17 cellular contexts compared by ENCODE assay signal in genomic region chr4:2907706-2908293, GRCh38. TPM values are rescaled to one million over a fixed set of nuclear protein-coding genes. Genes with fewer than 3 reads are reported as not detected.
A peak's percentile ranks its signal among the peaks of the same experiment; 100 is the strongest.
DNase-seq lines count a peak whose midpoint lies in the region; FAIRE-seq and TF ChIP-seq lines count a peak whose summit lies in the region.
"Had no signal": no experiment of that assay in that cellular context is flagged by ENCODE, and none has a peak within 500 bp of the region (broad histone marks: within the 10 kb centered on the region; RNA-seq: fewer than 3 reads in every experiment).

No MANE protein-coding gene starts in this region.

- H3K14ac ChIP-seq in mesenchymal stem cell (ENCODE audit: low read length in 2 of 2) = no peak overlapping the region

- no peak overlapping the region for H3K23ac ChIP-seq in mesenchymal stem cell (ENCODE audit: low read length in 2 of 2)

- H3K27me3 ChIP-seq in right atrium auricular region (no peaks in the 10 kb centered on the region), mesenchymal stem cell (ENCODE audit: control insufficient read depth in 1 of 2, insufficient read depth in 1 of 2, low read length in 2 of 2) (no peaks in the 10 kb centered on the region)
- H3K27me3 ChIP-seq: dorsolateral prefrontal cortex, Peyer's patch, spleen had no signal

- H3K36me3 ChIP-seq in right atrium auricular region (peaks cover 78% of the 10 kb centered on the region), mesenchymal stem cell (ENCODE audit: control insufficient read depth in 1 of 2, insufficient read depth in 2 of 2, low read depth in 1 of 2, low read length in 2 of 2) (peaks cover 78 to 94% of the 10 kb centered on the region in 2 experiments)

- H3K79me1 ChIP-seq in mesenchymal stem cell (replicated peaks; ENCODE audit: low read length, poor library complexity, severe bottlenecking) = peaks cover 60% of the 10 kb centered on the region

- DNase-seq in activated naive CD4-positive, alpha-beta T cell (lab: John Stamatoyannopoulos, UW) = no peak
- peak; percentile 76 for DNase-seq in NCI-H2029 treated with DMSO at 0.1 percent for 48 hours (lab: John Stamatoyannopoulos, UW)
- peak; percentile 37 for DNase-seq in islet precursor cell
- no peak for DNase-seq in type B pancreatic cell (ENCODE audit: extremely low spot score, unreplicated experiment)
- no peak for DNase-seq in right atrium auricular region (ENCODE audit: low spot score)
- no peak for DNase-seq in frontal cortex (ENCODE audit: low spot score in 2 of 2)
- DNase-seq in mesenchymal stem cell = no peak
- DNase-seq: activated naive CD4-positive, alpha-beta T cell treated with Interleukin-2 at 50 U/mL for 16 hours; dorsolateral prefrontal cortex; NCI-H1436 treated with DMSO at 0.1 percent for 48 hours; NCI-H526 treated with DMSO at 0.1 percent for 48 hours; Peyer's patch; spleen; stimulated activated naive CD4-positive, alpha-beta T cell treated with Interleukin-2 at 50 U/mL for 16 hours had no signal

- peaks cover 23% of the 10 kb centered on the region for H3K36me3 Mint-ChIP-seq in activated naive CD4-positive, alpha-beta T cell treated with anti-CD3 and anti-CD28 coated beads, Interleukin-2, amount 50 U/mL, for 24 hours
- H3K36me3 Mint-ChIP-seq in type B pancreatic cell = peaks cover 23% of the 10 kb centered on the region

- H3K9ac ChIP-seq in mesenchymal stem cell (ENCODE audit: low read length) = no peak overlapping the region

- no peak overlapping the region for H2AK5ac ChIP-seq in mesenchymal stem cell (ENCODE audit: low read length, severe bottlenecking)

- no peak overlapping the region for H4K91ac ChIP-seq in mesenchymal stem cell (ENCODE audit: low read length)

- no peak overlapping the region for H3K4me3 Mint-ChIP-seq in activated naive CD4-positive, alpha-beta T cell treated with anti-CD3 and anti-CD28 coated beads, Interleukin-2, amount 50 U/mL, for 24 hours
- no peak overlapping the region for H3K4me3 Mint-ChIP-seq in type B pancreatic cell
- H3K4me3 Mint-ChIP-seq: brain had no signal

- peaks cover 23% of the 10 kb centered on the region for H3K4me1 Mint-ChIP-seq in activated naive CD4-positive, alpha-beta T cell treated with anti-CD3 and anti-CD28 coated beads, Interleukin-2, amount 50 U/mL, for 24 hours
- peaks cover 5% of the 10 kb centered on the region for H3K4me1 Mint-ChIP-seq in type B pancreatic cell (ENCODE audit: unreplicated experiment)
- H3K4me1 Mint-ChIP-seq: brain had no signal

- no peaks in the 10 kb centered on the region for H3K27me3 Mint-ChIP-seq in activated naive CD4-positive, alpha-beta T cell treated with anti-CD3 and anti-CD28 coated beads, Interleukin-2, amount 50 U/mL, for 24 hours
- H3K27me3 Mint-ChIP-seq in type B pancreatic cell = no peaks in the 10 kb centered on the region
- H3K27me3 Mint-ChIP-seq: brain had no signal

- no peak overlapping the region for H3K27ac ChIP-seq in right atrium auricular region
- H3K27ac ChIP-seq in mesenchymal stem cell (ENCODE audit: low read length, poor library complexity, severe bottlenecking) = no peak overlapping the region
- H3K27ac ChIP-seq: Peyer's patch had no signal

- H3K4me3 ChIP-seq in right atrium auricular region (no peak overlapping the region), mesenchymal stem cell (ENCODE audit: insufficient read depth in 1 of 2, low read depth in 1 of 2, low read length in 2 of 2) (no peak overlapping the region)
- H3K4me3 ChIP-seq: dorsolateral prefrontal cortex, Peyer's patch, spleen had no signal

- 94% methylated on average over 11 of the region's 11 CpGs for WGBS in mesenchymal stem cell

- H3K4me1 ChIP-seq in right atrium auricular region = no peaks in the 10 kb centered on the region
- no peaks in the 10 kb centered on the region for H3K4me1 ChIP-seq in mesenchymal stem cell (ENCODE audit: control insufficient read depth, insufficient read depth, low read depth, low read length)
- H3K4me1 ChIP-seq: Peyer's patch had no signal

- H3K9me3 ChIP-seq in right atrium auricular region (no peaks in the 10 kb centered on the region), mesenchymal stem cell (ENCODE audit: control insufficient read depth, low read length) (no peaks in the 10 kb centered on the region)
- H3K9me3 ChIP-seq: Peyer's patch, spleen had no signal

- no peak overlapping the region for H4K8ac ChIP-seq in mesenchymal stem cell (ENCODE audit: low read length)

- no peak overlapping the region for H2BK12ac ChIP-seq in mesenchymal stem cell (ENCODE audit: low read length in 2 of 2)

- FAIRE-seq in frontal cortex (lab: Jason Lieb, UNC) = no peak
- FAIRE-seq: urothelium cell line had no signal

- no peak overlapping the region for H3K18ac ChIP-seq in mesenchymal stem cell (ENCODE audit: low read depth in 1 of 2, low read length in 2 of 2)

- H3K4ac ChIP-seq in mesenchymal stem cell (ENCODE audit: low read depth in 1 of 2, low read length in 2 of 2) = no peak overlapping the region

- TF ChIP-seq CTCF in type B pancreatic cell (conservative IDR thresholded peaks at IDR 0.05) (no peak), right atrium auricular region (IDR thresholded peaks at IDR 0.05) (no peak)

- H2BK5ac ChIP-seq in mesenchymal stem cell (ENCODE audit: low read depth, low read length, poor library complexity, severe bottlenecking) = no peak overlapping the region

- H2BK120ac ChIP-seq in mesenchymal stem cell (ENCODE audit: low read depth, low read length) = no peak overlapping the region

- H3K27ac Mint-ChIP-seq in activated naive CD4-positive, alpha-beta T cell treated with anti-CD3 and anti-CD28 coated beads, Interleukin-2, amount 50 U/mL, for 24 hours = peak overlapping the region; percentile 66
- H3K27ac Mint-ChIP-seq in type B pancreatic cell = peak overlapping the region; percentile 42
- H3K27ac Mint-ChIP-seq: brain had no signal

- H2AFZ ChIP-seq in mesenchymal stem cell (ENCODE audit: low read depth, low read length) = no peak overlapping the region

- H3K9me3 Mint-ChIP-seq in activated naive CD4-positive, alpha-beta T cell treated with anti-CD3 and anti-CD28 coated beads, Interleukin-2, amount 50 U/mL, for 24 hours = no peaks in the 10 kb centered on the region
- no peaks in the 10 kb centered on the region for H3K9me3 Mint-ChIP-seq in type B pancreatic cell
- H3K9me3 Mint-ChIP-seq: brain had no signal

- no peak overlapping the region for H2BK15ac ChIP-seq in mesenchymal stem cell (ENCODE audit: low read depth, poor library complexity, severe bottlenecking)

- no peak overlapping the region for H3K4me2 ChIP-seq in mesenchymal stem cell (ENCODE audit: low read length, poor library complexity, severe bottlenecking)

RNA-seq across cellular contexts. Expression of gene NOP14, which starts 55.4 kb away (rescaled TPM):
- total RNA-seq in type B pancreatic cell (ENCODE audit: low replicate concordance) (32.4 and 33.8 TPM in 2 replicates), right atrium auricular region (10 to 100 TPM; 12.2 to 14.2 TPM), frontal cortex (6.1 TPM)
- 32.6 TPM for polyA plus RNA-seq in mesenchymal stem cell (2013, experiment 1 of 2)
- polyA plus RNA-seq in mesenchymal stem cell (2013, experiment 2 of 2) = 33.3 TPM

RNA-seq across cellular contexts. Expression of gene GRK4, which starts 55.6 kb away (rescaled TPM):
- total RNA-seq in type B pancreatic cell (ENCODE audit: low replicate concordance) = 8.9 and 9.3 TPM in 2 replicates
- 1 to 10 TPM; 7.0 to 8.2 TPM for total RNA-seq in right atrium auricular region
- total RNA-seq in frontal cortex = 59.5 TPM
- polyA plus RNA-seq in mesenchymal stem cell (2013, experiment 1 of 2) = 3.6 TPM
- 3.7 TPM for polyA plus RNA-seq in mesenchymal stem cell (2013, experiment 2 of 2)

Comparison
In these comparisons a context has a peak if more than half of its experiments do, and no peak if none do; other contexts are left out.
1. DNase-seq: peak in NCI-H2029 treated with DMSO at 0.1 percent for 48 hours (single experiment) and islet precursor cell (single experiment); none in activated naive CD4-positive, alpha-beta T cell (0 of 4), type B pancreatic cell (single experiment), right atrium auricular region (single experiment), frontal cortex (0 of 2) and mesenchymal stem cell (single experiment).